20 cellular contexts compared by ENCODE assay signal in genomic region chr4:43264730-43265129, GRCh38.
DNase-seq lines count a peak whose midpoint lies in the region; ATAC-seq, FAIRE-seq and TF ChIP-seq lines count a peak whose summit lies in the region.
"Had no signal": no experiment of that assay in that cellular context is flagged by ENCODE, and none has a peak within 500 bp of the region (broad histone marks: within the 10 kb centered on the region; RNA-seq: fewer than 3 reads in every experiment).

No MANE protein-coding gene starts in this region.

- ATAC-seq in HepG2 (no peak), right lobe of liver (no peak)
- ATAC-seq in activated CD4-positive, CD25-positive, alpha-beta regulatory T cell treated with anti-CD3 and anti-CD28 coated beads, Interleukin-2, amount 50 U/mL, for 24 hours, result no peak
- ATAC-seq: A549; CD8-positive, alpha-beta T cell had no signal

- H3K9ac ChIP-seq in HepG2 (ENCODE audit: insufficient read depth, low read depth, low read length), result no peak overlapping the region
- H3K9ac ChIP-seq: BLaER1 treated with 17β-estradiol and CSF1 and Interleukin-3, amounts not matched to agents 10 nM and 100 nM had no signal

- TF ChIP-seq EP300 in HepG2 (IDR thresholded peaks at IDR 0.05; ENCODE audit: low read depth in 2 of 2, low read length in 2 of 2) (no peak), HepG2 (CRISPR knock-in tag; IDR thresholded peaks at IDR 0.05; ENCODE audit: borderline replicate concordance) (no peak)

- H4K20me1 ChIP-seq in HepG2 (ENCODE audit: insufficient read depth, low read length), result no peaks in the 10 kb centered on the region
- H4K20me1 ChIP-seq: BLaER1 treated with 17β-estradiol and CSF1 and Interleukin-3, amounts not matched to agents 10 nM and 100 nM had no signal

- DNase-seq in HepG2 (ENCODE audit: low spot score), result no peak
- DNase-seq in right lobe of liver, result no peak
- no peak for DNase-seq in MG63
- DNase-seq: AML-193; Caco-2; Calu3; CD4-positive, alpha-beta T cell; CD8-positive, alpha-beta T cell; DMS79 treated with DMSO at 0.1 percent for 48 hours; GF-D8 had no signal

- no peak overlapping the region for H3K27ac ChIP-seq in HepG2 (ENCODE audit: extremely low read length, insufficient read depth, low read length)
- no peak overlapping the region for H3K27ac ChIP-seq in right lobe of liver
- H3K27ac ChIP-seq: 22Rv1; A549; BLaER1 treated with 17β-estradiol and CSF1 and Interleukin-3, amounts not matched to agents 10 nM and 100 nM; C4-2B had no signal

- no peaks in the 10 kb centered on the region for H3K36me3 ChIP-seq in HepG2 (replicated peaks in 1 of 2; ENCODE audit: control insufficient read depth in 1 of 2, insufficient read depth in 2 of 2, low read length in 2 of 2)
- H3K36me3 ChIP-seq in right lobe of liver, result no peaks in the 10 kb centered on the region
- no peaks in the 10 kb centered on the region for H3K36me3 ChIP-seq in MG63
- H3K36me3 ChIP-seq: BLaER1 treated with 17β-estradiol and CSF1 and Interleukin-3, amounts not matched to agents 10 nM and 100 nM had no signal

- H3K4me3 ChIP-seq in HepG2 (replicated peaks in 1 of 3; ENCODE audit: insufficient read depth in 1 of 3, low read depth in 2 of 3, low read length in 3 of 3), result no peak overlapping the region
- H3K4me3 ChIP-seq in right lobe of liver, result no peak overlapping the region
- no peak overlapping the region for H3K4me3 ChIP-seq in MG63
- H3K4me3 ChIP-seq: A549; BLaER1 treated with 17β-estradiol and CSF1 and Interleukin-3, amounts not matched to agents 10 nM and 100 nM had no signal

- intact Hi-C loops in HepG2 (cut with micrococcal nuclease; ENCODE audit: unreplicated experiment), result no loop called here
- intact Hi-C loops in right lobe of liver (cut with DNase I), result no loop called here

- H3K9me3 ChIP-seq in HepG2 (ENCODE audit: low read length) (peaks cover 23% of the 10 kb centered on the region), right lobe of liver (no peaks in the 10 kb centered on the region), MG63 (peaks cover 10% of the 10 kb centered on the region)
- H3K9me3 ChIP-seq: A549, Caco-2 had no signal

- TF ChIP-seq RAD21 in HepG2 (CRISPR knock-in tag; IDR thresholded peaks at IDR 0.05), result no peak

- POLR2A ChIA-PET in HepG2 (lab: Yijun Ruan, JAX), result no interaction called here

- in situ Hi-C loops in HepG2 (cut with HindIII; ENCODE audit: extremely low pct_ligation_motif_present, low pct_unique_long_range_greater_than_20kb), result no loop called here

- CTCF ChIA-PET in HepG2 (lab: Yijun Ruan, JAX; ENCODE audit: low intra/inter-chr PET ratio, low total read pairs), result no interaction called here

- H3K79me2 ChIP-seq in HepG2 (ENCODE audit: insufficient read depth, low read length), result no peaks in the 10 kb centered on the region

- no peak overlapping the region for H2AFZ ChIP-seq in HepG2 (ENCODE audit: low read length)

- TF ChIP-seq CTCF in HepG2 (CRISPR knock-in tag; IDR thresholded peaks at IDR 0.05) (no peak), right lobe of liver (IDR thresholded peaks at IDR 0.05) (no peak)

- TF ChIP-seq POLR2A in HepG2 (IDR thresholded peaks at IDR 0.05; ENCODE audit: insufficient read depth in 1 of 2, low read depth in 2 of 2, low read length in 2 of 2) (no peak), right lobe of liver (IDR thresholded peaks at IDR 0.05) (no peak)

- no peaks in the 10 kb centered on the region for H3K4me1 ChIP-seq in HepG2 (ENCODE audit: insufficient read depth, low read length)
- H3K4me1 ChIP-seq in right lobe of liver, result no peaks in the 10 kb centered on the region
- H3K4me1 ChIP-seq: A549; BLaER1 treated with 17β-estradiol and CSF1 and Interleukin-3, amounts not matched to agents 10 nM and 100 nM; Caco-2 had no signal

- H3K27me3 ChIP-seq in HepG2 (ENCODE audit: control insufficient read depth in 1 of 2, insufficient read depth in 2 of 2, low read length in 2 of 2), result no peaks in the 10 kb centered on the region
- no peaks in the 10 kb centered on the region for H3K27me3 ChIP-seq in right lobe of liver
- no peaks in the 10 kb centered on the region for H3K27me3 ChIP-seq in MG63
- H3K27me3 ChIP-seq: BLaER1 treated with 17β-estradiol and CSF1 and Interleukin-3, amounts not matched to agents 10 nM and 100 nM had no signal

- H3K4me2 ChIP-seq in HepG2 (ENCODE audit: low read depth, low read length), result no peak overlapping the region
- H3K4me2 ChIP-seq: A549; BLaER1 treated with 17β-estradiol and CSF1 and Interleukin-3, amounts not matched to agents 10 nM and 100 nM had no signal

- BruUV-seq in HepG2 (replicated peaks; lab: Mats Ljungman, UMichigan), result no TSS peak

- FAIRE-seq in HepG2 (lab: Jason Lieb, UNC) (no peak), colon (lab: Jason Lieb, UNC) (peak; percentile 43)
- FAIRE-seq: A549, D721Med, G401.6, GM12891, GM19239 had no signal

TF ChIP-seq in HepG2, 621 proteins besides CTCF, POLR2A, EP300 and RAD21:
- TF ChIP-seq SRSF9 (IDR thresholded peaks at IDR 0.05; ENCODE audit: borderline replicate concordance, insufficient read depth, low read depth, low read length, poor library complexity, severe bottlenecking), result no peak
- TF ChIP-seq ZNF317 (CRISPR knock-in tag; IDR thresholded peaks at IDR 0.05), result no peak
- peak; percentile 32; the same call in 1 of the 2 replicates for TF ChIP-seq MAFF (IDR thresholded peaks at IDR 0.05; ENCODE audit: low read depth, low read length)
- no peak for TF ChIP-seq ATF1 (CRISPR knock-in tag; IDR thresholded peaks at IDR 0.05)
- TF ChIP-seq ZNF609 (CRISPR knock-in tag; IDR thresholded peaks at IDR 0.05; ENCODE audit: borderline replicate concordance), result no peak
- no peak for TF ChIP-seq KLF11 (CRISPR knock-in tag; IDR thresholded peaks at IDR 0.05)
- TF ChIP-seq MAFK (conservative IDR thresholded peaks at IDR 0.05 in 1 of 2, IDR thresholded peaks at IDR 0.05 in 1 of 2; ENCODE audit: low read length in 2 of 2), result peak in 1 of 2 experiments; percentile 82; a peak in 2 of 4 replicates
- no peak for TF ChIP-seq MTF2 (CRISPR knock-in tag; IDR thresholded peaks at IDR 0.05; ENCODE audit: borderline replicate concordance)
- TF ChIP-seq CAMTA2 (CRISPR knock-in tag; IDR thresholded peaks at IDR 0.05; ENCODE audit: borderline replicate concordance), result no peak
- no peak for TF ChIP-seq REXO4 (CRISPR knock-in tag; IDR thresholded peaks at IDR 0.05; ENCODE audit: borderline replicate concordance)
